ENCODE assay signal across 8 cellular contexts in the genomic region with DNA sequence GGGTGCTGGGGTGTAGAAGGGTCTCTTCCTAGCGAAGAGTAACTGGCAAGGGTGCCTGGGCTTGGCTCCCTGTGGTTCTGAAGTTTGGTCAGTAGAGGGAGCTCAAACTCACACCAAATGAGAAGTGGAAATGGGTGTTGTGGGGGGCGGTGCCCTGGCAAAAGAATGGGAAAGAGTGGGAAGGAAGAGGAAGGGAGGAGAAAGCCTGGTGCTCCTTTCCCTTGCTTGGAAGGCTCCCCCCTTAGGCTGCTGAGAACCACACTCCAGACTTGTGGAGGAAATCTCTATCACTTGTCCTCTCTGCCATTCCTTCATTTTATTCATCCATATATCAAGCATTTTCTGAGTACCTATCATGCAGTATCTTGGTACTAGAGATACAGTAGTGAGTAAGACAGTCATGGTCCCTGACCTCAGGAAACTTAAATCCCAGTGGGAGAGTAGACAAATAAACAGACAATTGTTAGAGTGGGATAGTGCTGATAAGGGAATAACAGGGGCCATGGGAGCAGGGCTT. TPM values are rescaled to one million over a fixed set of nuclear protein-coding genes. Genes with fewer than 3 reads are reported as not detected.
DNase-seq lines count a peak whose midpoint lies in the region; ATAC-seq, FAIRE-seq and TF ChIP-seq lines count a peak whose summit lies in the region.

No MANE protein-coding gene starts in this region.

- TF ChIP-seq EP300 in HepG2 (IDR thresholded peaks at IDR 0.05; ENCODE audit: low read depth in 2 of 2, low read length in 2 of 2): no peak
- TF ChIP-seq EP300 in HepG2 (CRISPR knock-in tag; IDR thresholded peaks at IDR 0.05; ENCODE audit: borderline replicate concordance): no peak

- peak; percentile 72 for ATAC-seq in GM18909 (IDR thresholded peaks at IDR 0.05; ENCODE audit: poor library complexity, unreplicated experiment)
- peak; percentile 86 for ATAC-seq in HepG2
- no peak for ATAC-seq in GM19397 (IDR thresholded peaks at IDR 0.05; ENCODE audit: unreplicated experiment)

- FAIRE-seq in HepG2 (lab: Jason Lieb, UNC): peak; percentile 77

- peak; percentile 80 for DNase-seq in Ammon's horn (ENCODE audit: low spot score)
- DNase-seq in NCI-H1694 treated with DMSO at 0.1 percent for 48 hours (lab: John Stamatoyannopoulos, UW): peak; percentile 48
- peak; percentile 52 to 77 for DNase-seq in dermis microvascular lymphatic vessel endothelial cell (ENCODE audit: low read depth in 2 of 2)
- DNase-seq in HepG2 (ENCODE audit: low spot score): peak; percentile 65
- peak; percentile 16 for DNase-seq in stimulated activated CD8-positive, alpha-beta memory T cell treated with anti-CD3 and anti-CD28 coated beads, Interleukin-12 subunit alpha, Interleukin-12 subunit beta, amount 100 ng/mL, for 1 hour (ENCODE audit: low read depth)

- peak; percentile 73 for TF ChIP-seq RAD21 in HepG2 (CRISPR knock-in tag; IDR thresholded peaks at IDR 0.05)

- H3K27me3 ChIP-seq in HepG2 (ENCODE audit: control insufficient read depth in 1 of 2, insufficient read depth in 2 of 2, low read length in 2 of 2): no peaks in the 10 kb centered on the region

- peak overlapping the region; percentile 43 for H3K4me2 ChIP-seq in HepG2 (ENCODE audit: low read depth, low read length)

- no TSS peak for BruUV-seq in HepG2 (replicated peaks; lab: Mats Ljungman, UMichigan)

- H3K9ac ChIP-seq in HepG2 (ENCODE audit: insufficient read depth, low read depth, low read length): no peak overlapping the region

- intact Hi-C loops in HepG2 (cut with micrococcal nuclease; ENCODE audit: unreplicated experiment): loop anchor here (10.0 kb wide), 1 partner anchor 122 kb away; no protein-coding TSS in a partner anchor

- POLR2A ChIA-PET in HepG2 (lab: Yijun Ruan, JAX): interaction anchor here (0.9 kb wide), 1 partner anchor 28 kb away, joined by 4 read pairs; a partner anchor contains a TSS

- CTCF ChIA-PET in HepG2 (lab: Yijun Ruan, JAX; ENCODE audit: low intra/inter-chr PET ratio, low total read pairs): interaction anchor here (1.9 kb wide), 1 partner anchor 361 kb away, joined by 4 read pairs; no protein-coding TSS in a partner anchor

- no peaks in the 10 kb centered on the region for H3K36me3 ChIP-seq in HepG2 (replicated peaks in 1 of 2; ENCODE audit: control insufficient read depth in 1 of 2, insufficient read depth in 2 of 2, low read length in 2 of 2)

- no peak overlapping the region; the same call in 1 of the 2 replicates for H3K27ac ChIP-seq in VCaP
- H3K27ac ChIP-seq in HepG2 (ENCODE audit: extremely low read length, insufficient read depth, low read length): no peak overlapping the region

- peaks cover 24% of the 10 kb centered on the region for H3K4me1 ChIP-seq in HepG2 (ENCODE audit: insufficient read depth, low read length)

- H4K20me1 ChIP-seq in HepG2 (ENCODE audit: insufficient read depth, low read length): no peaks in the 10 kb centered on the region

- no peaks in the 10 kb centered on the region for H3K9me3 ChIP-seq in HepG2 (ENCODE audit: low read length)

- TF ChIP-seq CTCF in VCaP (conservative IDR thresholded peaks at IDR 0.05) (peak; percentile 85), HepG2 (CRISPR knock-in tag; IDR thresholded peaks at IDR 0.05) (peak; percentile 91)

- in situ Hi-C loops in HepG2 (cut with HindIII; ENCODE audit: extremely low pct_ligation_motif_present, low pct_unique_long_range_greater_than_20kb): no loop called here

- TF ChIP-seq POLR2A in HepG2 (IDR thresholded peaks at IDR 0.05; ENCODE audit: insufficient read depth in 1 of 2, low read depth in 2 of 2, low read length in 2 of 2): no peak

- no peaks in the 10 kb centered on the region for H3K79me2 ChIP-seq in HepG2 (ENCODE audit: insufficient read depth, low read length)

- no peak overlapping the region for H2AFZ ChIP-seq in HepG2 (ENCODE audit: low read length)

- 25% methylated on average over 2 of the region's 2 CpGs for WGBS in HepG2 (ENCODE audit: low lambda C conversion rate)

- H3K4me3 ChIP-seq in HepG2 (replicated peaks in 1 of 3; ENCODE audit: insufficient read depth in 1 of 3, low read depth in 2 of 3, low read length in 3 of 3): no peak overlapping the region

TF ChIP-seq in HepG2, 621 proteins besides CTCF, POLR2A, EP300 and RAD21 (continues in another document):
- TF ChIP-seq ZNF547 (CRISPR knock-in tag; IDR thresholded peaks at IDR 0.05): no peak

RNA-seq across cellular contexts. Expression of a gene that starts 13.0 kb away (rescaled TPM):
- total RNA-seq in dermis microvascular lymphatic vessel endothelial cell: not detected in 2 replicates
- total RNA-seq in HepG2 (2016; rRNA removed; fragmentation: Illumina TruSeq; extraction: Trizol): not detected in 2 replicates
- total RNA-seq in HepG2 (2016; cell fraction: cytosol; rRNA removed; fragmentation: Illumina TruSeq; extraction: Trizol; ENCODE audit: low read depth): not detected in 2 replicates
- total RNA-seq in HepG2 (2016; cell fraction: insoluble cytoplasmic fraction; rRNA removed; fragmentation: Illumina TruSeq; extraction: Trizol): not detected in 2 replicates
- not detected in 2 replicates for total RNA-seq in HepG2 (2016; cell fraction: membrane; rRNA removed; fragmentation: Illumina TruSeq; extraction: Trizol)
- not detected in 2 replicates for total RNA-seq in HepG2 (2016; cell fraction: nucleus; rRNA removed; fragmentation: Illumina TruSeq; extraction: Trizol)
- polyA plus RNA-seq in HepG2 (2011; rRNA removed): 0.05 TPM in 1 of 2 replicates, not detected in the other
- polyA plus RNA-seq in HepG2 (2011; cell fraction: cytosol; rRNA removed): 0.01 TPM in 1 of 2 replicates, not detected in the other
- polyA plus RNA-seq in HepG2 (2011; cell fraction: nucleus; rRNA removed): 0.10 and 0.40 TPM in 2 replicates
- not detected in 2 replicates for polyA plus RNA-seq in HepG2 (2012)
- polyA plus RNA-seq in HepG2 (2016; cell fraction: cytosol; fragmentation: Illumina TruSeq; extraction: Trizol; ENCODE audit: low read depth): not detected in 2 replicates
- polyA plus RNA-seq in HepG2 (2016; cell fraction: insoluble cytoplasmic fraction; fragmentation: Illumina TruSeq; extraction: Trizol; ENCODE audit: low read depth): not detected in 2 replicates
- polyA plus RNA-seq in HepG2 (2016; cell fraction: membrane; fragmentation: Illumina TruSeq; extraction: Trizol; ENCODE audit: low read depth): not detected in 2 replicates
- polyA plus RNA-seq in HepG2 (2016; cell fraction: nucleus; fragmentation: Illumina TruSeq; extraction: Trizol; ENCODE audit: insufficient read depth, low read depth): not detected in 2 replicates
- not detected in 2 replicates for polyA minus RNA-seq in HepG2 (2011; rRNA and poly(A)+ RNA removed; ENCODE audit: low replicate concordance)
- not detected in 2 replicates for polyA minus RNA-seq in HepG2 (2011; cell fraction: cytosol; rRNA and poly(A)+ RNA removed)
- polyA minus RNA-seq in HepG2 (2011; cell fraction: nucleus; rRNA and poly(A)+ RNA removed): 0.12 TPM in 1 of 2 replicates, not detected in the other

RNA-seq across cellular contexts. Expression of a gene that starts 26.6 kb away (rescaled TPM):
- total RNA-seq in dermis microvascular lymphatic vessel endothelial cell (12.1 and 15.5 TPM in 2 replicates), HepG2 (2016; rRNA removed; fragmentation: Illumina TruSeq; extraction: Trizol) (0.77 and 1.7 TPM in 2 replicates)
- total RNA-seq in HepG2 (2016; cell fraction: cytosol; rRNA removed; fragmentation: Illumina TruSeq; extraction: Trizol; ENCODE audit: low read depth): 0.20 and 0.26 TPM in 2 replicates
- 0.58 and 1.5 TPM in 2 replicates for total RNA-seq in HepG2 (2016; cell fraction: insoluble cytoplasmic fraction; rRNA removed; fragmentation: Illumina TruSeq; extraction: Trizol)
- 0.45 and 0.62 TPM in 2 replicates for total RNA-seq in HepG2 (2016; cell fraction: membrane; rRNA removed; fragmentation: Illumina TruSeq; extraction: Trizol)
- total RNA-seq in HepG2 (2016; cell fraction: nucleus; rRNA removed; fragmentation: Illumina TruSeq; extraction: Trizol): 1.3 and 2.3 TPM in 2 replicates
- 4.3 and 5.0 TPM in 2 replicates for polyA plus RNA-seq in HepG2 (2011; rRNA removed)
- 3.5 and 3.7 TPM in 2 replicates for polyA plus RNA-seq in HepG2 (2011; cell fraction: cytosol; rRNA removed)
- 3.4 and 3.9 TPM in 2 replicates for polyA plus RNA-seq in HepG2 (2011; cell fraction: nucleus; rRNA removed)
- 1.4 and 3.0 TPM in 2 replicates for polyA plus RNA-seq in HepG2 (2012)
- polyA plus RNA-seq in HepG2 (2016; cell fraction: cytosol; fragmentation: Illumina TruSeq; extraction: Trizol; ENCODE audit: low read depth): 0.14 and 0.17 TPM in 2 replicates
- polyA plus RNA-seq in HepG2 (2016; cell fraction: insoluble cytoplasmic fraction; fragmentation: Illumina TruSeq; extraction: Trizol; ENCODE audit: low read depth): 0.79 and 0.88 TPM in 2 replicates
- polyA plus RNA-seq in HepG2 (2016; cell fraction: membrane; fragmentation: Illumina TruSeq; extraction: Trizol; ENCODE audit: low read depth): 0.26 TPM in 2 replicates
- 1.8 and 1.9 TPM in 2 replicates for polyA plus RNA-seq in HepG2 (2016; cell fraction: nucleus; fragmentation: Illumina TruSeq; extraction: Trizol; ENCODE audit: insufficient read depth, low read depth)
- polyA minus RNA-seq in HepG2 (2011; rRNA and poly(A)+ RNA removed; ENCODE audit: low replicate concordance): 1.0 and 3.2 TPM in 2 replicates
- 1.4 and 1.5 TPM in 2 replicates for polyA minus RNA-seq in HepG2 (2011; cell fraction: cytosol; rRNA and poly(A)+ RNA removed)
- 3.5 and 4.1 TPM in 2 replicates for polyA minus RNA-seq in HepG2 (2011; cell fraction: nucleus; rRNA and poly(A)+ RNA removed)

RNA-seq across cellular contexts. Expression of a gene that starts 28.6 kb away (rescaled TPM):
- 44.7 and 59.3 TPM in 2 replicates for total RNA-seq in dermis microvascular lymphatic vessel endothelial cell
- total RNA-seq in HepG2 (2016; rRNA removed; fragmentation: Illumina TruSeq; extraction: Trizol): 69.9 and 101 TPM in 2 replicates
- 59.7 and 69.1 TPM in 2 replicates for total RNA-seq in HepG2 (2016; cell fraction: cytosol; rRNA removed; fragmentation: Illumina TruSeq; extraction: Trizol; ENCODE audit: low read depth)
- total RNA-seq in HepG2 (2016; cell fraction: insoluble cytoplasmic fraction; rRNA removed; fragmentation: Illumina TruSeq; extraction: Trizol): 69.9 and 98.6 TPM in 2 replicates
- total RNA-seq in HepG2 (2016; cell fraction: membrane; rRNA removed; fragmentation: Illumina TruSeq; extraction: Trizol): 33.7 and 41.4 TPM in 2 replicates
- 106 and 125 TPM in 2 replicates for total RNA-seq in HepG2 (2016; cell fraction: nucleus; rRNA removed; fragmentation: Illumina TruSeq; extraction: Trizol)
- polyA plus RNA-seq in HepG2 (2011; rRNA removed): 68.5 and 82.0 TPM in 2 replicates
- polyA plus RNA-seq in HepG2 (2011; cell fraction: cytosol; rRNA removed): 33.7 and 45.2 TPM in 2 replicates
- 104 and 105 TPM in 2 replicates for polyA plus RNA-seq in HepG2 (2011; cell fraction: nucleus; rRNA removed)
- polyA plus RNA-seq in HepG2 (2012): 56.5 and 76.2 TPM in 2 replicates
- polyA plus RNA-seq in HepG2 (2016; cell fraction: cytosol; fragmentation: Illumina TruSeq; extraction: Trizol; ENCODE audit: low read depth): 2.7 and 3.1 TPM in 2 replicates
- 76.7 and 87.6 TPM in 2 replicates for polyA plus RNA-seq in HepG2 (2016; cell fraction: insoluble cytoplasmic fraction; fragmentation: Illumina TruSeq; extraction: Trizol; ENCODE audit: low read depth)
- polyA plus RNA-seq in HepG2 (2016; cell fraction: membrane; fragmentation: Illumina TruSeq; extraction: Trizol; ENCODE audit: low read depth): 7.0 and 8.2 TPM in 2 replicates
- 142 and 161 TPM in 2 replicates for polyA plus RNA-seq in HepG2 (2016; cell fraction: nucleus; fragmentation: Illumina TruSeq; extraction: Trizol; ENCODE audit: insufficient read depth, low read depth)
- 130 and 138 TPM in 2 replicates for polyA minus RNA-seq in HepG2 (2011; rRNA and poly(A)+ RNA removed; ENCODE audit: low replicate concordance)
- 52.8 and 61.5 TPM in 2 replicates for polyA minus RNA-seq in HepG2 (2011; cell fraction: cytosol; rRNA and poly(A)+ RNA removed)
- 183 and 186 TPM in 2 replicates for polyA minus RNA-seq in HepG2 (2011; cell fraction: nucleus; rRNA and poly(A)+ RNA removed)

Comparison
In these comparisons a context has a peak if more than half of its experiments do, and no peak if none do; other contexts are left out.
1. DNase-seq: peak in every context shown above with its lines; median percentile 80 in Ammon's horn; 65 in HepG2; 64 in dermis microvascular lymphatic vessel endothelial cell; 48 in NCI-H1694 treated with DMSO at 0.1 percent for 48 hours; 16 in stimulated activated CD8-positive, alpha-beta memory T cell treated with anti-CD3 and anti-CD28 coated beads, Interleukin-12 subunit alpha, Interleukin-12 subunit beta, amount 100 ng/mL, for 1 hour.